ENCODE assay signal across 27 cellular contexts in genomic region chr15:69956417-69956816, GRCh38.
"Had no signal": no experiment of that assay in that cellular context is flagged by ENCODE, and none has a peak within 500 bp of the region (broad histone marks: within the 10 kb centered on the region; RNA-seq: fewer than 3 reads in every experiment).

No MANE protein-coding gene starts in this region.

- DNase-seq: dorsolateral prefrontal cortex; effector CD8-positive, alpha-beta T cell; endodermal cell; esophagus squamous epithelium; foreskin melanocyte; glutamatergic neuron; heart right ventricle; hippocampal formation; left cardiac atrium; left lung; mesenchymal stem cell; mucosa of descending colon; naive B cell; sigmoid colon; stimulated activated CD4-positive, alpha-beta T cell treated with anti-CD3 and anti-CD28 coated beads, Interleukin-2, amount 100 ng/mL, for 24 hours; stimulated activated CD4-positive, alpha-beta T cell treated with anti-CD3 and anti-CD28 coated beads, Interleukin-4, amount 100 ng/mL, for 24 hours; stimulated activated naive CD4-positive, alpha-beta T cell treated with Interleukin-2 at 50 U/mL for 16 hours; stomach; thyroid gland; trophoblast cell had no signal

- H3K4me3 Mint-ChIP-seq: endodermal cell; mesothelial cell of epicardium; naive B cell; natural killer cell treated with Interleukin-12 subunit alpha and Interleukin-12 subunit beta and Interleukin-15 and Interleukin-18, amount 100 ng/mL, for 72 hours; neural crest cell; stimulated activated effector memory CD8-positive, alpha-beta T cell treated with anti-CD3 and anti-CD28 coated beads, Interleukin-12 subunit alpha, Interleukin-12 subunit beta, amount 100 ng/mL, for 72 hours had no signal

- FAIRE-seq: colon, endothelial cell of umbilical vein, islet of Langerhans had no signal

- H3K27ac Mint-ChIP-seq: endodermal cell; mesothelial cell of epicardium; naive B cell; natural killer cell treated with Interleukin-12 subunit alpha and Interleukin-12 subunit beta and Interleukin-15 and Interleukin-18, amount 100 ng/mL, for 72 hours; stimulated activated effector memory CD8-positive, alpha-beta T cell treated with anti-CD3 and anti-CD28 coated beads, Interleukin-12 subunit alpha, Interleukin-12 subunit beta, amount 100 ng/mL, for 72 hours had no signal

- ATAC-seq: left cardiac atrium; left lung; mucosa of descending colon; stimulated activated effector memory CD8-positive, alpha-beta T cell treated with anti-CD3 and anti-CD28 coated beads, Interleukin-12 subunit alpha, Interleukin-12 subunit beta, amount 100 ng/mL, for 72 hours had no signal

- H3K9me3 Mint-ChIP-seq: endodermal cell; mesothelial cell of epicardium; naive B cell; natural killer cell treated with Interleukin-12 subunit alpha and Interleukin-12 subunit beta and Interleukin-15 and Interleukin-18, amount 100 ng/mL, for 72 hours; neural crest cell; stimulated activated effector memory CD8-positive, alpha-beta T cell treated with anti-CD3 and anti-CD28 coated beads, Interleukin-12 subunit alpha, Interleukin-12 subunit beta, amount 100 ng/mL, for 72 hours had no signal

- H3K4me1 Mint-ChIP-seq: mesothelial cell of epicardium; stimulated activated effector memory CD8-positive, alpha-beta T cell treated with anti-CD3 and anti-CD28 coated beads, Interleukin-12 subunit alpha, Interleukin-12 subunit beta, amount 100 ng/mL, for 72 hours had no signal

- H3K36me3 Mint-ChIP-seq: mesothelial cell of epicardium; naive B cell; natural killer cell treated with Interleukin-12 subunit alpha and Interleukin-12 subunit beta and Interleukin-15 and Interleukin-18, amount 100 ng/mL, for 72 hours; stimulated activated effector memory CD8-positive, alpha-beta T cell treated with anti-CD3 and anti-CD28 coated beads, Interleukin-12 subunit alpha, Interleukin-12 subunit beta, amount 100 ng/mL, for 72 hours had no signal
